ENCODE assay signal across 25 cellular contexts in genomic region chr4:62004881-62005280, GRCh38.
"Had no signal": no experiment of that assay in that cellular context is flagged by ENCODE, and none has a peak within 500 bp of the region (broad histone marks: within the 10 kb centered on the region; RNA-seq: fewer than 3 reads in every experiment).

No MANE protein-coding gene starts in this region.

- H3K36me3 ChIP-seq: ascending aorta, brain microvascular endothelial cell had no signal

- H3K4me1 ChIP-seq: ascending aorta had no signal

- H3K27ac ChIP-seq: ascending aorta, brain microvascular endothelial cell, coronary artery, dorsolateral prefrontal cortex, VCaP had no signal

- FAIRE-seq: bronchial epithelial cell, TTC549 had no signal

- H3K27me3 ChIP-seq: ascending aorta, brain microvascular endothelial cell, dorsolateral prefrontal cortex had no signal

- H3K9me3 ChIP-seq: ascending aorta had no signal

- H3K4me3 ChIP-seq: ascending aorta, coronary artery, dorsolateral prefrontal cortex had no signal

- DNase-seq: activated CD4-positive, alpha-beta memory T cell treated with anti-CD3 and anti-CD28 coated beads, Interleukin-2, amount 10 ng/mL, durations not matched to agents 7 days and 5 days; activated CD4-positive, alpha-beta T cell treated with anti-CD3 and anti-CD28 coated beads for 1 hour; activated CD4-positive, alpha-beta T cell treated with anti-CD3 and anti-CD28 coated beads for 4 hours; activated CD4-positive, alpha-beta T cell treated with anti-CD3 and anti-CD28 coated beads, Interleukin-2, amount 10 ng/mL, durations not matched to agents 7 days and 5 days; activated CD4-positive, alpha-beta T cell treated with anti-CD3 and anti-CD28 coated beads, Interleukin-2, amount 50 U/mL, for 4 hours; activated CD8-positive, alpha-beta memory T cell treated with anti-CD3 and anti-CD28 coated beads, Interleukin-2, amount 50 U/mL, for 48 hours; activated gamma-delta T cell; activated naive CD4-positive, alpha-beta T cell; activated naive CD4-positive, alpha-beta T cell treated with anti-CD3 and anti-CD28 coated beads, Interleukin-2, amount 10 ng/mL, durations not matched to agents 7 days and 5 days; activated naive CD8-positive, alpha-beta T cell treated with anti-CD3 and anti-CD28 coated beads, Interleukin-2, amount 10 ng/mL, durations not matched to agents 7 days and 5 days; activated T-cell treated with anti-CD3 and anti-CD28 coated beads for 4 hours; activated T-cell treated with anti-CD3 and anti-CD28 coated beads, Interleukin-2, amount 50 U/mL, for 24 hours; activated T-cell treated with anti-CD3 and anti-CD28 coated beads, Interleukin-2, amount 50 U/mL, for 72 hours; brain microvascular endothelial cell; dorsolateral prefrontal cortex; effector memory CD4-positive, alpha-beta T cell; endodermal cell; foreskin fibroblast; head of caudate nucleus; hippocampal formation had no signal
